1 cellular context compared by ENCODE assay signal in genomic region chr18:58258707-58259342, GRCh38.
A peak's percentile ranks its signal among the peaks of the same experiment; 100 is the strongest.
TF ChIP-seq lines count a peak whose summit lies in the region.

No MANE protein-coding gene starts in this region.

TF ChIP-seq in K562, 482 proteins besides CTCF, POLR2A, EP300 and RAD21 (continued from another document and continues in another):
- TF ChIP-seq TRIM25 (IDR thresholded peaks at IDR 0.05; ENCODE audit: borderline replicate concordance) (no peak), ZNF512 (tag; IDR thresholded peaks at IDR 0.05) (no peak), TAF1 (IDR thresholded peaks at IDR 0.05; ENCODE audit: control insufficient read depth, extremely low read depth, insufficient read depth, low read length, severe bottlenecking) (no peak), ZBTB34 (CRISPR knock-in tag; IDR thresholded peaks at IDR 0.05) (no peak), SREBF1 (IDR thresholded peaks at IDR 0.05; ENCODE audit: borderline replicate concordance, low read depth, low read length) (no peak), FOXA3 (CRISPR knock-in tag; conservative IDR thresholded peaks at IDR 0.05 in 1 of 2, IDR thresholded peaks at IDR 0.05 in 1 of 2) (no peak), POLR2AphosphoS5 (IDR thresholded peaks at IDR 0.05; ENCODE audit: control insufficient read depth, insufficient read depth, low read depth, low read length) (0 out of 2 replicates have a peak, but pooled peaks have one; percentile 42), PKNOX1 (IDR thresholded peaks at IDR 0.05) (no peak), ZNF695 (CRISPR knock-in tag; IDR thresholded peaks at IDR 0.05) (no peak), ARID3A (IDR thresholded peaks at IDR 0.05; ENCODE audit: borderline replicate concordance, low read depth, low read length) (peak; percentile 42; the same call in 1 of the 2 replicates), ZBED1 (IDR thresholded peaks at IDR 0.05) (no peak), HSF4 (CRISPR knock-in tag; IDR thresholded peaks at IDR 0.05; ENCODE audit: borderline replicate concordance) (no peak), ARID1B (IDR thresholded peaks at IDR 0.05) (peak; percentile 79), GATA2 (CRISPR knock-in tag; IDR thresholded peaks at IDR 0.05) (0 out of 2 replicates have a peak, but pooled peaks have one; percentile 15), PRPF4 (IDR thresholded peaks at IDR 0.05; ENCODE audit: insufficient read depth, low read depth, low read length, poor library complexity, severe bottlenecking) (no peak), ELK1 (CRISPR knock-in tag; IDR thresholded peaks at IDR 0.05) (no peak), BCL6 (CRISPR knock-in tag; IDR thresholded peaks at IDR 0.05) (no peak), FOXM1 (IDR thresholded peaks at IDR 0.05; ENCODE audit: low read depth) (no peak), FOXM1 (CRISPR knock-in tag; IDR thresholded peaks at IDR 0.05; ENCODE audit: low read depth) (no peak), MAFG (tag; conservative IDR thresholded peaks at IDR 0.05) (no peak), HMGN3 (IDR thresholded peaks at IDR 0.05; ENCODE audit: borderline replicate concordance, extremely low read depth, insufficient read length, low read depth, low read length) (no peak), ZC3H8 (IDR thresholded peaks at IDR 0.05) (no peak), TEAD4 (IDR thresholded peaks at IDR 0.05; ENCODE audit: low read length) (peak; percentile 69), TEAD4 (CRISPR knock-in tag; IDR thresholded peaks at IDR 0.05; ENCODE audit: borderline replicate concordance) (no peak), NCOR1 (IDR thresholded peaks at IDR 0.05) (peak; percentile 69), MTA2 (IDR thresholded peaks at IDR 0.05; ENCODE audit: low read depth) (peak; percentile 38; the same call in 1 of the 2 replicates), NR4A1 (CRISPR knock-in tag; IDR thresholded peaks at IDR 0.05) (no peak), NR4A1 (tag; IDR thresholded peaks at IDR 0.05) (no peak), NFIX (CRISPR knock-in tag; IDR thresholded peaks at IDR 0.05; ENCODE audit: low read depth) (no peak), HDAC8 (tag; IDR thresholded peaks at IDR 0.05) (no peak), ADNP (tag; IDR thresholded peaks at IDR 0.05) (0 out of 2 replicates have a peak, but pooled peaks have one; percentile 33), CBFA2T3 (IDR thresholded peaks at IDR 0.05) (peak; percentile 83), HMBOX1 (IDR thresholded peaks at IDR 0.05) (peak; percentile 61), DPF2 (IDR thresholded peaks at IDR 0.05) (peak; percentile 75), ZNF212 (CRISPR knock-in tag; IDR thresholded peaks at IDR 0.05) (no peak), ZEB2 (IDR thresholded peaks at IDR 0.05) (no peak), MBD2 (IDR thresholded peaks at IDR 0.05; ENCODE audit: borderline replicate concordance, low read depth) (no peak), ZNF354B (CRISPR knock-in tag; IDR thresholded peaks at IDR 0.05) (peak; percentile 50; the same call in 1 of the 2 replicates), ZNF134 (CRISPR knock-in tag; conservative IDR thresholded peaks at IDR 0.05) (no peak), PBX2 (CRISPR knock-in tag; IDR thresholded peaks at IDR 0.05; ENCODE audit: low read depth) (no peak), PBX2 (tag; conservative IDR thresholded peaks at IDR 0.05; ENCODE audit: low read depth) (no peak), HDAC3 (IDR thresholded peaks at IDR 0.05; ENCODE audit: borderline replicate concordance, partially characterized antibody) (peak; percentile 23), TBP (optimal IDR thresholded peaks at IDR 0.05; ENCODE audit: low read depth, low read length) (no peak), SMAD1 (IDR thresholded peaks at IDR 0.05; ENCODE audit: low read depth, low read length, partially characterized antibody) (no peak), CBFA2T2 (conservative IDR thresholded peaks at IDR 0.05) (peak; percentile 71), ZNF347 (CRISPR knock-in tag; IDR thresholded peaks at IDR 0.05; ENCODE audit: low read depth) (no peak), ATF3 (IDR thresholded peaks at IDR 0.05) (0 out of 2 replicates have a peak, but pooled peaks have one; percentile 16), ATF3 (CRISPR knock-in tag; conservative IDR thresholded peaks at IDR 0.05) (no peak), JUND (IDR thresholded peaks at IDR 0.05; ENCODE audit: borderline replicate concordance, low read depth, low read length) (no peak), JUND (tag; IDR thresholded peaks at IDR 0.05; ENCODE audit: borderline replicate concordance, low read depth, low read length) (no peak), TSC22D4 (tag; IDR thresholded peaks at IDR 0.05) (no peak), HNRNPUL1 (IDR thresholded peaks at IDR 0.05; ENCODE audit: low read length) (no peak), RBFOX2 (IDR thresholded peaks at IDR 0.05; ENCODE audit: low read depth, low read length) (no peak)
- TF ChIP-seq, protein P1, sequence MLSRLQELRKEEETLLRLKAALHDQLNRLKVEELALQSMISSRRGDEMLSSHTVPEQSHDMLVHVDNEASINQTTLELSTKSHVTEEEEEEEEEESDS (CRISPR knock-in tag; IDR thresholded peaks at IDR 0.05) = no peak
- TF ChIP-seq, protein P2, sequence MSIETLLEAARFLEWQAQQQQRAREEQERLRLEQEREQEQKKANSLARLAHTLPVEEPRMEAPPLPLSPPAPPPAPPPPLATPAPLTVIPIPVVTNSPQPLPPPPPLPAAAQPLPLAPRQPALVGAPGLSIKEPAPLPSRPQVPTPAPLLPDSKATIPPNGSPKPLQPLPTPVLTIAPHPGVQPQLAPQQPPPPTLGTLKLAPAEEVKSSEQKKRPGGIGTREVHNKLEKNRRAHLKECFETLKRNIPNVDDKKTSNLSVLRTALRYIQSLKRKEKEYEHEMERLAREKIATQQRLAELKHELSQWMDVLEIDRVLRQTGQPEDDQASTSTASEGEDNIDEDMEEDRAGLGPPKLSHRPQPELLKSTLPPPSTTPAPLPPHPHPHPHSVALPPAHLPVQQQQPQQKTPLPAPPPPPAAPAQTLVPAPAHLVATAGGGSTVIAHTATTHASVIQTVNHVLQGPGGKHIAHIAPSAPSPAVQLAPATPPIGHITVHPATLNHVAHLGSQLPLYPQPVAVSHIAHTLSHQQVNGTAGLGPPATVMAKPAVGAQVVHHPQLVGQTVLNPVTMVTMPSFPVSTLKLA (conservative IDR thresholded peaks at IDR 0.05) = no peak
